ENCODE assay signal across 28 cellular contexts in the genomic region with DNA sequence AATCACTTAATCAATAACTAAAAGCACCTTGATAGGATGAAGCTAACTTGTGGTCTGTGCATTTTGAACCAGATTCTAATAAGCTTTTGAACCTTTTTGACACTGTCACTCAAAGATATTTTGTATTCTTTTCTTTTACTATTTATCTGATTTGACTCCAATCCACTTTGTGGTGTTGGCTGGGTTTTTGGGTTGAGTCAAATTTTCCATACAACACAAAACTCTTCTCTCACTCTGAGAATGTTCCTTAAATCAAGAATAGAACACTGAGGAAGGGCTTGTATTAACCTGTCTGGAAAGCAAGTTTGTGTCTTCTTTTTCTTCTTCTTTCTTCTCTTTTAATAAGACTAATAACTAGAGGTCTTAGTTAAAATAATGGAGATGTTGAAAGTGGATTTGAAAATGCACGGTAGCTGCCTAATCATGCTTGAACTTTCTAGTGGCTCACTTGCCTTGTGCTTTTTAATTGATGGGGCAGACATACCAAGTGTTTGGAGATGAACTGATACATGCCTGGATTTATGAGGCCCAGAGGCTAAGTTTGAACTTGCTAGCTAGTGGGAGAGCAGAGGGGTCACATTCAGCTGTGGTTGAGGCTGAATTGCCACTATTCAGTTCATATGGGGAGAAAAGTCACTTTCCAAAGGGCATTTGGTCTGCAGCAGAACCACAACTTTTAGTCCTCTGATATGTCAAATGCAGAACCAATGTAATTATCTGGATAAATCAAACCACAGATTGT.
DNase-seq lines count a peak whose midpoint lies in the region; ATAC-seq and TF ChIP-seq lines count a peak whose summit lies in the region.
"Had no signal": no experiment of that assay in that cellular context is flagged by ENCODE, and none has a peak within 500 bp of the region (broad histone marks: within the 10 kb centered on the region; RNA-seq: fewer than 3 reads in every experiment).

No MANE protein-coding gene starts in this region.

- peaks cover 0 to 3% (median under 1%) of the 10 kb centered on the region in 4 donors for H3K9me3 ChIP-seq in esophagus muscularis mucosa
- H3K9me3 ChIP-seq: ovary had no signal

- intact Hi-C loops in esophagus muscularis mucosa (cut with DNase I): no loop called here

- H3K27me3 Mint-ChIP-seq in nephron (ENCODE audit: low read depth): no peaks in the 10 kb centered on the region
- H3K27me3 Mint-ChIP-seq: activated CD4-positive, alpha-beta T cell treated with anti-CD3 and anti-CD28 coated beads, Interleukin-2, amount 10 ng/mL, durations not matched to agents 24 days and 14 days; stimulated activated memory B cell treated with anti-CD40 and anti-IgM and Interleukin-4, amounts not matched to agents 10 μg/mL and 1 μg/mL and 100 μg/mL, for 72 hours had no signal

- H3K27me3 ChIP-seq in esophagus muscularis mucosa: no peaks in the 10 kb centered on the region
- H3K27me3 ChIP-seq: cardiac muscle cell, ovary had no signal

- H3K4me3 ChIP-seq in esophagus muscularis mucosa: no peak overlapping the region
- H3K4me3 ChIP-seq: cardiac muscle cell, ovary had no signal

- H3K4me3 Mint-ChIP-seq in nephron: no peak overlapping the region
- H3K4me3 Mint-ChIP-seq: activated CD4-positive, alpha-beta T cell treated with anti-CD3 and anti-CD28 coated beads, Interleukin-2, amount 10 ng/mL, durations not matched to agents 24 days and 14 days; activated naive CD4-positive, alpha-beta T cell treated with anti-CD3 and anti-CD28 coated beads, Interleukin-2, amount 50 U/mL, for 24 hours; memory B cell; neural crest cell; stimulated activated memory B cell treated with anti-CD40 and anti-IgM and Interleukin-4, amounts not matched to agents 10 μg/mL and 1 μg/mL and 100 μg/mL, for 72 hours had no signal

- peak overlapping the region in 2 of 3 experiments; percentile 33 for H3K27ac Mint-ChIP-seq in nephron
- H3K27ac Mint-ChIP-seq: activated CD4-positive, alpha-beta T cell treated with anti-CD3 and anti-CD28 coated beads, Interleukin-2, amount 10 ng/mL, durations not matched to agents 24 days and 14 days; activated naive CD4-positive, alpha-beta T cell treated with anti-CD3 and anti-CD28 coated beads, Interleukin-2, amount 50 U/mL, for 24 hours; memory B cell; stimulated activated memory B cell treated with anti-CD40 and anti-IgM and Interleukin-4, amounts not matched to agents 10 μg/mL and 1 μg/mL and 100 μg/mL, for 72 hours had no signal

- no peak for DNase-seq in activated CD4-positive, CD25-positive, alpha-beta regulatory T cell treated with anti-CD3 and anti-CD28 coated beads, Interleukin-2, amount 50 U/mL, for 72 hours
- DNase-seq in astrocyte of the hippocampus (ENCODE audit: low read depth, low spot score) (peak; percentile 34), esophagus muscularis mucosa (ENCODE audit: extremely low spot score) (no peak), epidermal melanocyte (ENCODE audit: insufficient read length, low spot score) (no peak)
- DNase-seq: 8988T; activated CD4-positive, alpha-beta T cell treated with anti-CD3 and anti-CD28 coated beads, Interleukin-2, amount 10 ng/mL, durations not matched to agents 24 days and 14 days; anterior cingulate cortex; C1 segment of cervical spinal cord; DND-41; glutamatergic neuron; Kasumi-1; NCI-H1436 treated with DMSO at 0.1 percent for 48 hours; NCI-H2107; NCI-H345; ovary; stimulated activated CD4-positive, alpha-beta T cell treated with anti-CD3 and anti-CD28 coated beads, Interleukin-15, amount 100 ng/mL, for 24 hours; stimulated activated CD4-positive, alpha-beta T cell treated with anti-CD3 and anti-CD28 coated beads, Interleukin-4, amount 100 ng/mL, for 4 hours; T1000 had no signal

- no peaks in the 10 kb centered on the region for H3K4me1 ChIP-seq in esophagus muscularis mucosa

- no peaks in the 10 kb centered on the region for H3K36me3 Mint-ChIP-seq in nephron (ENCODE audit: low read depth)
- H3K36me3 Mint-ChIP-seq: memory B cell; stimulated activated memory B cell treated with anti-CD40 and anti-IgM and Interleukin-4, amounts not matched to agents 10 μg/mL and 1 μg/mL and 100 μg/mL, for 72 hours had no signal

- ATAC-seq in activated CD4-positive, CD25-positive, alpha-beta regulatory T cell treated with anti-CD3 and anti-CD28 coated beads, Interleukin-2, amount 50 U/mL, for 24 hours: peak; percentile 36 to 39
- ATAC-seq in HG02884 (IDR thresholded peaks at IDR 0.05; ENCODE audit: unreplicated experiment) (peak; percentile 50), HG02970 (IDR thresholded peaks at IDR 0.05; ENCODE audit: low FRiP score, unreplicated experiment) (no peak)
- ATAC-seq: stimulated activated memory B cell treated with anti-CD40 and anti-IgM and Interleukin-4, amounts not matched to agents 10 μg/mL and 1 μg/mL and 100 μg/mL, for 72 hours had no signal

- peaks cover 21% of the 10 kb centered on the region for H3K4me1 Mint-ChIP-seq in nephron
- H3K4me1 Mint-ChIP-seq: memory B cell, neural crest cell had no signal

- TF ChIP-seq CTCF in nephron (IDR thresholded peaks at IDR 0.05; ENCODE audit: unreplicated experiment in 3 of 3) (no peak), esophagus muscularis mucosa (IDR thresholded peaks at IDR 0.05) (no peak)

- no peak for TF ChIP-seq EP300 in esophagus muscularis mucosa (IDR thresholded peaks at IDR 0.05)

- no peak overlapping the region for H3K27ac ChIP-seq in esophagus muscularis mucosa (replicated peaks in 1 of 4)
- H3K27ac ChIP-seq: cardiac muscle cell, ovary, VCaP had no signal

- no peak for TF ChIP-seq POLR2A in esophagus muscularis mucosa (IDR thresholded peaks at IDR 0.05; ENCODE audit: low read depth)

- no peaks in the 10 kb centered on the region for H3K36me3 ChIP-seq in esophagus muscularis mucosa
- H3K36me3 ChIP-seq: cardiac muscle cell, ovary had no signal

- peaks cover 17% of the 10 kb centered on the region for H3K9me3 Mint-ChIP-seq in nephron
- H3K9me3 Mint-ChIP-seq: activated CD4-positive, alpha-beta T cell treated with anti-CD3 and anti-CD28 coated beads, Interleukin-2, amount 10 ng/mL, durations not matched to agents 24 days and 14 days; memory B cell had no signal

- WGBS in esophagus muscularis mucosa: 91% methylated on average over 1 of the region's 1 CpG
